Comparison of ENCODE assay signal across 19 cellular contexts in the genomic region with DNA sequence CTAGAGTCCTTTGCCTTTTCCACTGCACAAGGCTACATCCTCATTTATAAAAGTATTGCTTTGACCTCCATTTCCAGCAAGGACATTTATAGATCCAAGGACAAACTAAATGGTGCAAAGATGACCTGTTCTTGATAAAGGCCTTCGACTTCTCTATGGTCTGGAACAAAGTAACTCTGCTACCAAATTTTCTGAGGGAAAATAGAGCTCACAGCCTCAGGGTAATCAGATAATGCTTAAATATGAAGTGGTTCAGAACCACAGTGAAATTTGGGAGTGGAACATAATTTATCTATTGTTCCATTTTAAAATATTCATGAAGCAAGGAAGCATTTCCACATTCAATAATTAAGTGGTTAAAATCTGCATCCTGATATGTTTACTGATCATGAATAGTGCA.
DNase-seq lines count a peak whose midpoint lies in the region; ATAC-seq, FAIRE-seq and TF ChIP-seq lines count a peak whose summit lies in the region.
"Had no signal": no experiment of that assay in that cellular context is flagged by ENCODE, and none has a peak within 500 bp of the region (broad histone marks: within the 10 kb centered on the region; RNA-seq: fewer than 3 reads in every experiment).

No MANE protein-coding gene starts in this region.

- FAIRE-seq in endothelial cell of umbilical vein (lab: Jason Lieb, UNC): peak; percentile 4
- FAIRE-seq: GM12878, GM19239, H54 had no signal

- H4K20me1 ChIP-seq in OCI-LY1 (ENCODE audit: insufficient read depth, low read length) (no peaks in the 10 kb centered on the region), endothelial cell of umbilical vein (replicated peaks; ENCODE audit: control insufficient read depth, extremely low read depth, insufficient read depth, low read length) (no peaks in the 10 kb centered on the region)

- no peak for ATAC-seq in GM21423 (IDR thresholded peaks at IDR 0.05; ENCODE audit: unreplicated experiment)
- ATAC-seq: GM12878 had no signal

- DNase-seq in DMS79 (lab: John Stamatoyannopoulos, UW): peak; percentile 29
- DNase-seq in DMS79 treated with DMSO at 0.1 percent for 48 hours (lab: John Stamatoyannopoulos, UW): peak; percentile 57
- no peak for DNase-seq in endothelial cell of umbilical vein (ENCODE audit: low read depth, low spot score)
- no peak for DNase-seq in anterior cingulate cortex (lab: John Stamatoyannopoulos, UW)
- DNase-seq: C1 segment of cervical spinal cord; Calu3; CD4-positive, alpha-beta memory T cell; COR-L47; DMS53; EL; GDM1; GOT3; HFFc6 had no signal

- CTCF ChIA-PET in endothelial cell of umbilical vein (lab: Charles Lee): no interaction called here

- H3K9me1 ChIP-seq in endothelial cell of umbilical vein (replicated peaks; ENCODE audit: control insufficient read depth, extremely low read depth, insufficient read depth, low read length): no peaks in the 10 kb centered on the region

- no TSS peak for BruUV-seq in endothelial cell of umbilical vein (replicated peaks; lab: Mats Ljungman, UMichigan)

- H3K27me3 ChIP-seq in OCI-LY1 (ENCODE audit: insufficient read depth, low read length): no peaks in the 10 kb centered on the region
- no peaks in the 10 kb centered on the region for H3K27me3 ChIP-seq in endothelial cell of umbilical vein (ENCODE audit: control insufficient read depth in 2 of 2, insufficient read depth in 2 of 2, low read length in 2 of 2)

- dilution Hi-C loops in endothelial cell of umbilical vein (cut with MboI; ENCODE audit: extremely low pct_ligation_motif_present, low sequenced_read_pairs): no loop called here

- intact Hi-C loops in endothelial cell of umbilical vein (cut with micrococcal nuclease): no loop called here

- H3K4me1 ChIP-seq in OCI-LY1 (ENCODE audit: insufficient read depth, low read length, severe bottlenecking) (peaks cover 75% of the 10 kb centered on the region), endothelial cell of umbilical vein (ENCODE audit: control insufficient read depth, extremely low read depth, insufficient read depth, low read length) (peaks cover 9% of the 10 kb centered on the region)

- no peaks in the 10 kb centered on the region for H3K9me2 ChIP-seq in OCI-LY1 (ENCODE audit: low read depth, low read length)

- no peaks in the 10 kb centered on the region for H3K9me3 ChIP-seq in OCI-LY1 (ENCODE audit: low read length)
- no peaks in the 10 kb centered on the region for H3K9me3 ChIP-seq in endothelial cell of umbilical vein (replicated peaks; ENCODE audit: control insufficient read depth, insufficient read depth, low read length)
- H3K9me3 ChIP-seq: HAP-1 had no signal

- no peaks in the 10 kb centered on the region for H3K36me3 ChIP-seq in OCI-LY1 (ENCODE audit: insufficient read depth, low read length)
- H3K36me3 ChIP-seq in endothelial cell of umbilical vein (ENCODE audit: control insufficient read depth in 2 of 2, extremely low read depth in 1 of 2, insufficient read depth in 2 of 2, low read length in 2 of 2): no peaks in the 10 kb centered on the region
- H3K36me3 ChIP-seq: HAP-1 had no signal

- H2AFZ ChIP-seq in OCI-LY1 (ENCODE audit: low read length): no peak overlapping the region
- H2AFZ ChIP-seq in endothelial cell of umbilical vein (ENCODE audit: low read depth, low read length): no peak overlapping the region

- H3K27ac ChIP-seq in OCI-LY1 (ENCODE audit: low read depth, low read length, poor library complexity, severe bottlenecking) (peak overlapping the region; percentile 92), endothelial cell of umbilical vein (ENCODE audit: insufficient read depth, low read depth, low read length) (no peak overlapping the region)

- H3K9ac ChIP-seq in OCI-LY1 (ENCODE audit: low read length) (peak overlapping the region; percentile 59; the same call in 1 of the 2 replicates), endothelial cell of umbilical vein (replicated peaks; ENCODE audit: extremely low read depth, insufficient read depth, low read length) (no peak overlapping the region)

- no peak overlapping the region for H3K4me3 ChIP-seq in OCI-LY1 (ENCODE audit: low read depth, low read length, poor library complexity, severe bottlenecking)
- no peak overlapping the region for H3K4me3 ChIP-seq in endothelial cell of umbilical vein (replicated peaks in 1 of 3; ENCODE audit: insufficient read depth in 1 of 3, low read depth in 1 of 3, low read length in 3 of 3)
- H3K4me3 ChIP-seq: GM12878, HAP-1 had no signal

- H3K79me2 ChIP-seq in OCI-LY1 (ENCODE audit: insufficient read depth, low read length): no peaks in the 10 kb centered on the region
- H3K79me2 ChIP-seq in endothelial cell of umbilical vein (ENCODE audit: control insufficient read depth, insufficient read depth, low read length): peaks cover 40% of the 10 kb centered on the region

- TF ChIP-seq CTCF in OCI-LY1 (IDR thresholded peaks at IDR 0.05; ENCODE audit: low read length): no peak
- no peak for TF ChIP-seq CTCF in endothelial cell of umbilical vein (IDR thresholded peaks at IDR 0.05; ENCODE audit: extremely low read depth in 1 of 2, insufficient read depth in 1 of 2, low read depth in 1 of 2, low read length in 2 of 2)

- POLR2A ChIA-PET in endothelial cell of umbilical vein (lab: Charles Lee): no interaction called here

- peak overlapping the region; percentile 27; the same call in 1 of the 2 replicates for H3K4me2 ChIP-seq in OCI-LY1 (ENCODE audit: low read length)
- H3K4me2 ChIP-seq in endothelial cell of umbilical vein (ENCODE audit: insufficient read depth, low read length): no peak overlapping the region

- TF ChIP-seq POLR2A in endothelial cell of umbilical vein (IDR thresholded peaks at IDR 0.05; ENCODE audit: low read depth, low read length): no peak

- H3F3A ChIP-seq in OCI-LY1 (ENCODE audit: insufficient read depth, low read length): peaks cover 5% of the 10 kb centered on the region; the same call in 1 of the 2 replicates

TF ChIP-seq in endothelial cell of umbilical vein, 7 proteins besides CTCF, POLR2A, EP300 and RAD21:
- TF ChIP-seq JUN (IDR thresholded peaks at IDR 0.05; ENCODE audit: borderline replicate concordance, insufficient read depth, insufficient read length, low read depth): no peak
- TF ChIP-seq, protein P1, sequence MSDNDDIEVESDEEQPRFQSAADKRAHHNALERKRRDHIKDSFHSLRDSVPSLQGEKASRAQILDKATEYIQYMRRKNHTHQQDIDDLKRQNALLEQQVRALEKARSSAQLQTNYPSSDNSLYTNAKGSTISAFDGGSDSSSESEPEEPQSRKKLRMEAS (IDR thresholded peaks at IDR 0.05; ENCODE audit: insufficient read depth, insufficient read length): no peak
- no peak for TF ChIP-seq MYC (IDR thresholded peaks at IDR 0.05; ENCODE audit: low read depth, low read length)

Comparison
In these comparisons a context has a peak if more than half of its experiments do, and no peak if none do; other contexts are left out.
1. DNase-seq: peak in DMS79 (single experiment) and DMS79 treated with DMSO at 0.1 percent for 48 hours (single experiment); none in endothelial cell of umbilical vein (single experiment) and anterior cingulate cortex (0 of 58).